ENCODE assay signal across 8 cellular contexts in genomic region chr5:172006378-172007152, GRCh38.
A peak's percentile ranks its signal among the peaks of the same experiment; 100 is the strongest.
DNase-seq lines count a peak whose midpoint lies in the region; ATAC-seq and TF ChIP-seq lines count a peak whose summit lies in the region.

FBXW11 (minus strand) TSS chr5:172006638; CDS start chr5:172006502, 136 bp downstream.

- peak; percentile 95 for TF ChIP-seq POLR2A in GM18951 (IDR thresholded peaks at IDR 0.05; ENCODE audit: extremely low read depth, insufficient read depth, insufficient read length)

- peak; percentile 74 for ATAC-seq in HG03196 (IDR thresholded peaks at IDR 0.05; ENCODE audit: unreplicated experiment)

- in situ Hi-C loops in GM18951 (cut with MboI; ENCODE audit: low sequenced_read_pairs, unreplicated experiment), result no loop called here

- peak; percentile 98 for DNase-seq in AG08395 (ENCODE audit: low spot score)
- peak; percentile 98 for DNase-seq in NCI-H345 (lab: John Stamatoyannopoulos, UW)
- DNase-seq in activated CD4-positive, CD25-positive, alpha-beta regulatory T cell (lab: John Stamatoyannopoulos, UW), result peak; percentile 87 to 90 (median 90)
- DNase-seq in central memory CD4-positive, alpha-beta T cell, result peak; percentile 93
- DNase-seq in iris pigment epithelial cell (ENCODE audit: low read depth), result peak; percentile 97
- DNase-seq in stimulated activated CD4-positive, alpha-beta T cell treated with anti-CD3 and anti-CD28 coated beads, Interleukin-12 subunit alpha, Interleukin-12 subunit beta, amount 100 ng/mL, for 4 hours, result peak; percentile 93

Comparison
In these comparisons a context has a peak if more than half of its experiments do, and no peak if none do; other contexts are left out.
1. Peak in every context shown above with its lines: DNase-seq and ATAC-seq.